10 cellular contexts compared by ENCODE assay signal in the genomic region with DNA sequence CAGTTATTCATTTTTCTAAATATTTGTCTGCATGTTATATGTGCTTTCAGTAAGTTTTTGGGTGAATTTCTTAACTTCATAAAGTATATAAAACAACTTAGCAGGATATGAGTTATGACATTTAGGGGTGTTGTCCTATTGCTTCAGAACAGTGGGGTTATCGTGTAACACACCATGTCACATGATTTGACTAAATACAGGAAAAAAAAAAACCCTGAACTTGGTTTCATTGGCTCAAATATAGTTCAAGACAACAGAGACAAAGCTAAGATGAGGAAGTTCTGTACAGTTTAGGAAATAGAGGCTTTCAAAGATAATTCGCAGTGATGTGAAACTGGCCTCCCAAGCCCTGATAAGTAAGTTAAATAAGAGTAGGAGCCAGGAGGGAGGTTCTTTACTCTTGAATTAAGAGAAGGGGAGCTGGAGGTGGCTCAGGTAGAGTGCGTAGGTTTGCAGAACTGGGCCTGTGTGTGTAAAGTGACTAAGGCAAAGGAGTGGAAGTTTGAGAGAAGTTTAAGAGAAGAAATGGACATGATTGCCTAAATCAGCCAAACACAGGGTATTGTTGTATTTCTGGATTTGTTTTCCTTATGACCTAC. TPM values are rescaled to one million over a fixed set of nuclear protein-coding genes. Genes with fewer than 3 reads are reported as not detected.
A peak's percentile ranks its signal among the peaks of the same experiment; 100 is the strongest.
DNase-seq lines count a peak whose midpoint lies in the region; ATAC-seq, FAIRE-seq and TF ChIP-seq lines count a peak whose summit lies in the region.
"Had no signal": no experiment of that assay in that cellular context is flagged by ENCODE, and none has a peak within 500 bp of the region (broad histone marks: within the 10 kb centered on the region; RNA-seq: fewer than 3 reads in every experiment).

No MANE protein-coding gene starts in this region.

- peaks cover 0 to 85% (median 46%) of the 10 kb centered on the region in 12 donors for H3K4me1 ChIP-seq in heart left ventricle
- H3K4me1 ChIP-seq in spleen: peaks cover 0 to 95% (median 56%) of the 10 kb centered on the region in 6 donors

- H3K27ac ChIP-seq in heart left ventricle (peak overlapping the region; percentile 59 to 94 (median 78)), spleen (peak overlapping the region; percentile 37 to 86 (median 82))
- H3K27ac ChIP-seq: PC-9 had no signal

- intact Hi-C loops in heart left ventricle (cut with DNase I) (loop anchor here in 7 of 10 donors (5.0 to 10.0 kb wide), 8 partner anchors 53 to 393 kb away; partner anchors contain the start of genes LIMS1 (in 3 of the 7) and GCC2 (in 2 of the 7)), spleen (cut with DNase I; ENCODE audit: low total_unique reads) (no loop called here)

- H3K27ac Mint-ChIP-seq in T-helper 17 cell: peak overlapping the region; percentile 79

- ATAC-seq in HG02678 (IDR thresholded peaks at IDR 0.05; ENCODE audit: unreplicated experiment) (peak; percentile 35), T-helper 17 cell (peak; percentile 53), heart left ventricle (peak in 3 of 4 donors; percentile 21 to 37 (median 22))

- 47 to 52% (median 48%) methylated on average over 3 of the region's 3 CpGs for WGBS in heart left ventricle, 4 donors
- WGBS in spleen, 5 donors: 22 to 35% (median 32%) methylated on average over 3 of the region's 3 CpGs

- TF ChIP-seq POLR2A in heart left ventricle (IDR thresholded peaks at IDR 0.05) (no peak), spleen (IDR thresholded peaks at IDR 0.05) (peak in 1 of 3 donors; percentile 8)

- H3K27me3 ChIP-seq in heart left ventricle (no peaks in the 10 kb centered on the region), spleen (replicated peaks in 1 of 7) (peaks cover 0 to 30% (median 0%) of the 10 kb centered on the region in 7 donors)

- peak overlapping the region; percentile 71 for H3K4me3 Mint-ChIP-seq in T-helper 17 cell
- H3K4me3 Mint-ChIP-seq: endodermal cell had no signal

- peaks cover 2% of the 10 kb centered on the region for H3K36me3 Mint-ChIP-seq in T-helper 17 cell (ENCODE audit: low read depth)

- TF ChIP-seq CTCF in heart left ventricle (IDR thresholded peaks at IDR 0.05) (no peak), spleen (IDR thresholded peaks at IDR 0.05 in 8 of 11, conservative IDR thresholded peaks at IDR 0.05 in 3 of 11) (no peak), D721Med (IDR thresholded peaks at IDR 0.05; ENCODE audit: insufficient read depth, missing control alignments) (no peak)

- H3K36me3 ChIP-seq in heart left ventricle (no peaks in the 10 kb centered on the region), spleen (no peaks in the 10 kb centered on the region)

- DNase-seq in T-helper 17 cell (no peak), heart left ventricle (no peak), spleen (no peak), D721Med (ENCODE audit: insufficient read length, low spot score) (no peak), kidney glomerular epithelial cell (lab: John Stamatoyannopoulos, UW) (no peak), NCI-H345 (lab: John Stamatoyannopoulos, UW) (no peak)
- DNase-seq in effector CD4-positive, alpha-beta T cell: no peak
- DNase-seq: endodermal cell, PC-9 had no signal

- no peaks in the 10 kb centered on the region for H3K9me3 ChIP-seq in T-helper 17 cell (ENCODE audit: control insufficient read depth, low read length, poor library complexity, severe bottlenecking)
- H3K9me3 ChIP-seq in heart left ventricle: no peaks in the 10 kb centered on the region
- no peaks in the 10 kb centered on the region for H3K9me3 ChIP-seq in spleen

- no peaks in the 10 kb centered on the region for H3K27me3 Mint-ChIP-seq in T-helper 17 cell

- H3K4me1 Mint-ChIP-seq in T-helper 17 cell: peaks cover 36% of the 10 kb centered on the region

- FAIRE-seq in D721Med (lab: Jason Lieb, UNC): no peak

- H3K4me3 ChIP-seq in heart left ventricle (peak overlapping the region in 2 of 12 donors; percentile 5 to 45), spleen (peak overlapping the region in 4 of 8 donors; percentile 2 to 38 (median 13))
- H3K4me3 ChIP-seq: PC-9 had no signal

RNA-seq across cellular contexts. Expression of gene LIMS1, which starts 53.9 kb away (rescaled TPM):
- total RNA-seq in T-helper 17 cell (100 to 1,000 TPM; 141 to 233 TPM), heart left ventricle (100 to 1,000 TPM in 2 of 9 donors, 10 to 100 TPM in 7; 65.8 to 136 (median 82.3) TPM), spleen (100 to 1,000 TPM in 1 of 7 donors, 10 to 100 TPM in 6; 60.2 to 104 (median 62.3) TPM)
- polyA plus RNA-seq in heart left ventricle (10 to 100 TPM; 21.3 to 38.1 TPM), spleen (10 to 100 TPM in 2 of 3 donors, 1 to 10 TPM in 1; 8.9 to 17.2 (median 15.2) TPM)
